19 cellular contexts compared by ENCODE assay signal in genomic region chr3:2485027-2485375, GRCh38.
"Had no signal": no experiment of that assay in that cellular context is flagged by ENCODE, and none has a peak within 500 bp of the region (broad histone marks: within the 10 kb centered on the region; RNA-seq: fewer than 3 reads in every experiment).

No MANE protein-coding gene starts in this region.

- H3K27me3 ChIP-seq: SJCRH30 had no signal

- H3K4me1 ChIP-seq: SJCRH30 had no signal

- ATAC-seq: SK-N-SH treated with all-trans-retinoic acid at 6 μM for 48 hours had no signal

- DNase-seq: KBM-7, MV-4-11, NCI-H1048, NCI-H1105, NCI-H1417, NCI-H1436 treated with DMSO at 0.1 percent for 48 hours, NCI-H1694, NCI-H187 treated with DMSO at 0.1 percent for 48 hours, NCI-H2029 treated with DMSO at 0.1 percent for 48 hours, NCI-H2227 treated with DMSO at 0.1 percent for 48 hours, NCI-H446, NCI-H510A, NCI-H524 treated with DMSO at 0.1 percent for 48 hours, NCI-H69, NCI-H774, RPMI8226, SHP77 treated with DMSO at 0.1 percent for 48 hours, SJCRH30 had no signal

- H3K27ac ChIP-seq: SJCRH30 had no signal

- H3K9me3 ChIP-seq: SJCRH30 had no signal

- H3K4me3 ChIP-seq: SJCRH30 had no signal

- H3K36me3 ChIP-seq: SJCRH30 had no signal
